In the genomic region with DNA sequence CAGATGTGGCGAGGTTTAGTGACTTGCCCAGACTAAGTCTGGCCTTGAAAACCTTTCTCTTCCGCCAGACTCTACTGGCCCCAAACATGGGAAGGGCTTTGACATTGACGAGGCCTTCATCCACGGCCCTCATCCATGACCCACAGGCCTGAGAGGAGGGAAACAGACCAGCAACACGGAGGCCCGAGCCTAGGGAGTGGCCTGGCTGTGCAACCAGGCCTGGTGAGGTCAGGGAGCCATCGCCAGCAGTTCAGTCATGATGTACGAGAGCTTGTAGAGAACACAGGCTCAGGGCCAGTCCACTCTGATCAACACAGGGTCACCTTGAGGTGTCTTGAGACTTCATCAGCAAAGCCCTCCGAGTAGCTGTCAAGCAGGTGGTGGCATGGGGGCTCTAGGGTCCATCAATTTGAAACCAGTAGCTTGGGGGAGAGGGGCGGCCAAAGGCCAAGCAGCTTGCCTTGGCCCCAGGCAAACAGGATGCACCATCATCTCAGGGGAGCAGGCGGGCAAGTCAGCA, we compare ENCODE assay signal across 19 cellular contexts. TPM values are rescaled to one million over a fixed set of nuclear protein-coding genes. Genes with fewer than 3 reads are reported as not detected.
DNase-seq lines count a peak whose midpoint lies in the region; ATAC-seq and TF ChIP-seq lines count a peak whose summit lies in the region.
"Had no signal": no experiment of that assay in that cellular context is flagged by ENCODE, and none has a peak within 500 bp of the region (broad histone marks: within the 10 kb centered on the region; RNA-seq: fewer than 3 reads in every experiment).

No MANE protein-coding gene starts in this region.

- no peaks in the 10 kb centered on the region for H3K36me3 Mint-ChIP-seq in activated naive CD4-positive, alpha-beta T cell treated with anti-CD3 and anti-CD28 coated beads, Interleukin-2, amount 10 ng/mL, durations not matched to agents 7 days and 5 days

- CTCF ChIA-PET in activated naive CD4-positive, alpha-beta T cell treated with anti-CD3 and anti-CD28 coated beads, Interleukin-2, amount 10 ng/mL, durations not matched to agents 7 days and 5 days (lab: Charles Lee): no interaction called here

- H3K27me3 ChIP-seq in esophagus squamous epithelium (no peaks in the 10 kb centered on the region), psoas muscle (ENCODE audit: insufficient read depth in 3 of 3, low read length in 2 of 3) (no peaks in the 10 kb centered on the region), upper lobe of left lung (no peaks in the 10 kb centered on the region)

- intact Hi-C loops in esophagus squamous epithelium (cut with DNase I): no loop called here
- intact Hi-C loops in psoas muscle (cut with DNase I): loop anchor here in 1 of 2 donors (5.0 kb wide), 1 partner anchor 34 kb away; no protein-coding TSS in a partner anchor

- peaks cover 2% of the 10 kb centered on the region for H3K9me3 Mint-ChIP-seq in activated naive CD4-positive, alpha-beta T cell treated with anti-CD3 and anti-CD28 coated beads, Interleukin-2, amount 10 ng/mL, durations not matched to agents 7 days and 5 days

- 89 to 96% methylated on average over 5 to 7 of the region's 11 CpGs for WGBS in esophagus squamous epithelium, 2 donors
- WGBS in psoas muscle, 3 donors: 79 to 91% (median 87%) methylated on average over 11 of the region's 11 CpGs
- 92 to 96% methylated on average over 8 to 10 of the region's 11 CpGs for WGBS in upper lobe of left lung, 2 donors

- peaks cover 0 to 15% (median 0%) of the 10 kb centered on the region in 3 donors for H3K36me3 ChIP-seq in esophagus squamous epithelium
- peaks cover 0 to 7% of the 10 kb centered on the region in 2 donors for H3K36me3 ChIP-seq in psoas muscle (ENCODE audit: insufficient read depth in 1 of 2, low read depth in 1 of 2)
- H3K36me3 ChIP-seq in upper lobe of left lung: peaks cover 0 to 11% (median 0%) of the 10 kb centered on the region in 4 donors
- H3K36me3 ChIP-seq: HAP-1 had no signal

- TF ChIP-seq POLR2A in esophagus squamous epithelium (IDR thresholded peaks at IDR 0.05): no peak
- TF ChIP-seq POLR2A in upper lobe of left lung (IDR thresholded peaks at IDR 0.05): no peak

- peaks cover 3% of the 10 kb centered on the region for H3K27me3 Mint-ChIP-seq in activated naive CD4-positive, alpha-beta T cell treated with anti-CD3 and anti-CD28 coated beads, Interleukin-2, amount 10 ng/mL, durations not matched to agents 7 days and 5 days

- no peak for TF ChIP-seq EP300 in upper lobe of left lung (IDR thresholded peaks at IDR 0.05)

- peak overlapping the region; percentile 69 for H3K27ac Mint-ChIP-seq in activated naive CD4-positive, alpha-beta T cell treated with anti-CD3 and anti-CD28 coated beads, Interleukin-2, amount 10 ng/mL, durations not matched to agents 7 days and 5 days

- H3K4me3 Mint-ChIP-seq in activated naive CD4-positive, alpha-beta T cell treated with anti-CD3 and anti-CD28 coated beads, Interleukin-2, amount 10 ng/mL, durations not matched to agents 7 days and 5 days: no peak overlapping the region

- ATAC-seq in psoas muscle: no peak
- ATAC-seq in upper lobe of left lung (ENCODE audit: low FRiP score in 2 of 2): no peak

- H3K4me3 ChIP-seq in esophagus squamous epithelium (no peak overlapping the region), psoas muscle (no peak overlapping the region), upper lobe of left lung (no peak overlapping the region)
- H3K4me3 ChIP-seq: HAP-1, PC-9 had no signal

- TF ChIP-seq CTCF in esophagus squamous epithelium (IDR thresholded peaks at IDR 0.05) (no peak), psoas muscle (IDR thresholded peaks at IDR 0.05) (no peak), upper lobe of left lung (IDR thresholded peaks at IDR 0.05) (no peak)

- peak overlapping the region; percentile 46 to 87 (median 86) for H3K27ac ChIP-seq in esophagus squamous epithelium
- peak overlapping the region; percentile 30 for H3K27ac ChIP-seq in psoas muscle
- H3K27ac ChIP-seq in upper lobe of left lung: peak overlapping the region; percentile 8 to 86 (median 67)
- H3K27ac ChIP-seq: PC-9 had no signal

- H3K9me3 ChIP-seq in esophagus squamous epithelium: no peaks in the 10 kb centered on the region
- H3K9me3 ChIP-seq in psoas muscle: no peaks in the 10 kb centered on the region
- no peaks in the 10 kb centered on the region for H3K9me3 ChIP-seq in upper lobe of left lung
- H3K9me3 ChIP-seq: HAP-1 had no signal

- peaks cover 39% of the 10 kb centered on the region for H3K4me1 Mint-ChIP-seq in activated naive CD4-positive, alpha-beta T cell treated with anti-CD3 and anti-CD28 coated beads, Interleukin-2, amount 10 ng/mL, durations not matched to agents 7 days and 5 days

- DNase-seq in activated naive CD4-positive, alpha-beta T cell treated with anti-CD3 and anti-CD28 coated beads, Interleukin-2, amount 10 ng/mL, durations not matched to agents 7 days and 5 days: no peak
- DNase-seq in activated naive CD4-positive, alpha-beta T cell treated with anti-CD3 and anti-CD28 coated beads, Interleukin-2, amount 50 U/mL, for 16 hours: no peak
- DNase-seq in esophagus squamous epithelium (lab: John Stamatoyannopoulos, UW) (no peak), psoas muscle (peak; percentile 30 to 75), upper lobe of left lung (peak in 1 of 2 donors; percentile 43), NCI-H446 treated with DMSO at 0.1 percent for 48 hours (lab: John Stamatoyannopoulos, UW) (no peak), DMS79 (lab: John Stamatoyannopoulos, UW) (no peak), foreskin melanocyte (no peak)
- DNase-seq: C1 segment of cervical spinal cord, COR-L47, DMS153, Karpas-422, MM.1S, NCI-H1105, NCI-H187 treated with DMSO at 0.1 percent for 48 hours, NCI-H446, NCI-H748 treated with DMSO at 0.1 percent for 48 hours, PC-9 had no signal

- H3K4me1 ChIP-seq in esophagus squamous epithelium (peaks cover 12 to 93% (median 55%) of the 10 kb centered on the region in 3 donors), psoas muscle (peaks cover 46% of the 10 kb centered on the region), upper lobe of left lung (peaks cover 60 to 73% (median 65%) of the 10 kb centered on the region in 4 donors)
- H3K4me1 ChIP-seq: HAP-1 had no signal

RNA-seq across cellular contexts. Expression of gene GFOD1, which starts 36.2 kb away (rescaled TPM):
- total RNA-seq in esophagus squamous epithelium (10 to 100 TPM; 16.1 to 30.7 (median 22.9) TPM), psoas muscle (10 to 100 TPM; 16.7 to 34.2 (median 23.9) TPM), upper lobe of left lung (10 to 100 TPM; 22.8 to 37.7 (median 25.8) TPM)
- 10 to 100 TPM in 1 of 3 donors, 1 to 10 TPM in 2; 5.9 to 12.0 (median 8.3) TPM for polyA plus RNA-seq in psoas muscle

Comparison
In these comparisons a context has a peak if more than half of its experiments do, and no peak if none do; other contexts are left out.
1. DNase-seq: peak in psoas muscle (2 of 2); none in activated naive CD4-positive, alpha-beta T cell treated with anti-CD3 and anti-CD28 coated beads, Interleukin-2, amount 10 ng/mL, durations not matched to agents 7 days and 5 days (single experiment), activated naive CD4-positive, alpha-beta T cell treated with anti-CD3 and anti-CD28 coated beads, Interleukin-2, amount 50 U/mL, for 16 hours (single experiment), esophagus squamous epithelium (single experiment), NCI-H446 treated with DMSO at 0.1 percent for 48 hours (single experiment), DMS79 (single experiment) and foreskin melanocyte (single experiment).
2. H3K27ac ChIP-seq: peak in every context shown above with its lines; median percentile 86 in esophagus squamous epithelium; 67 in upper lobe of left lung; 30 in psoas muscle.